ENCODE assay signal across 20 cellular contexts in genomic region chr22:23450434-23450795, GRCh38.
A peak's percentile ranks its signal among the peaks of the same experiment; 100 is the strongest.
DNase-seq lines count a peak whose midpoint lies in the region; ATAC-seq, FAIRE-seq and TF ChIP-seq lines count a peak whose summit lies in the region.
"Had no signal": no experiment of that assay in that cellular context is flagged by ENCODE, and none has a peak within 500 bp of the region (broad histone marks: within the 10 kb centered on the region; RNA-seq: fewer than 3 reads in every experiment).

No MANE protein-coding gene starts in this region.

- H4K5ac ChIP-seq in mesendoderm (ENCODE audit: low read length): no peak overlapping the region

- TF ChIP-seq CTCF in DND-41 (IDR thresholded peaks at IDR 0.05; ENCODE audit: borderline replicate concordance, extremely low read depth, low read length, poor library complexity, severe bottlenecking) (no peak), HepG2 (CRISPR knock-in tag; IDR thresholded peaks at IDR 0.05) (no peak)

- H4K8ac ChIP-seq in mesendoderm (ENCODE audit: low read depth, low read length): no peak overlapping the region

- H2BK5ac ChIP-seq in mesendoderm (ENCODE audit: low read length): no peak overlapping the region

- CTCF ChIA-PET in HepG2 (lab: Yijun Ruan, JAX; ENCODE audit: low intra/inter-chr PET ratio, low total read pairs): no interaction called here

- H3K56ac ChIP-seq in mesendoderm (ENCODE audit: low read length): no peak overlapping the region

- H2BK15ac ChIP-seq in mesendoderm (replicated peaks; ENCODE audit: low read depth): no peak overlapping the region

- H3K18ac ChIP-seq in mesendoderm (ENCODE audit: low read length): no peak overlapping the region

- no peak for TF ChIP-seq POLR2A in HepG2 (IDR thresholded peaks at IDR 0.05; ENCODE audit: insufficient read depth in 1 of 2, low read depth in 2 of 2, low read length in 2 of 2)

- peaks cover 3% of the 10 kb centered on the region for H3K9me3 Mint-ChIP-seq in stimulated activated effector memory CD8-positive, alpha-beta T cell treated with anti-CD3 and anti-CD28 coated beads, Interleukin-12 subunit alpha, Interleukin-12 subunit beta, amount 100 ng/mL, for 72 hours

- H3K9ac ChIP-seq in DND-41 (ENCODE audit: low read depth, low read length) (no peak overlapping the region), HepG2 (ENCODE audit: insufficient read depth, low read depth, low read length) (no peak overlapping the region), mesendoderm (ENCODE audit: low read length) (no peak overlapping the region)

- H3K23ac ChIP-seq in mesendoderm (ENCODE audit: low read length): no peak overlapping the region

- no peak for TF ChIP-seq RAD21 in HepG2 (CRISPR knock-in tag; IDR thresholded peaks at IDR 0.05)

- DNase-seq in DND-41 (no peak), HepG2 (ENCODE audit: low spot score) (no peak), aorta (no peak), DMS53 (lab: John Stamatoyannopoulos, UW) (no peak), NK-92 (lab: John Stamatoyannopoulos, UW; ENCODE audit: unreplicated experiment) (no peak), mesendoderm (no peak)
- DNase-seq in stimulated activated effector memory CD8-positive, alpha-beta T cell treated with anti-CD3 and anti-CD28 coated beads, Interleukin-12 subunit alpha, Interleukin-12 subunit beta, amount 100 ng/mL, for 72 hours (ENCODE audit: low spot score in 2 of 2): no peak
- DNase-seq: C1 segment of cervical spinal cord; CD4-positive, CD25-positive, alpha-beta regulatory T cell; CD8-positive, alpha-beta memory T cell; COR-L47; DMS 273 treated with DMSO at 0.1 percent for 48 hours; GDM1; H7; HFFc6 had no signal

- no peak for FAIRE-seq in HepG2 (lab: Jason Lieb, UNC)
- FAIRE-seq: GM12892, GM18507 had no signal

- no TSS peak for BruUV-seq in HepG2 (replicated peaks; lab: Mats Ljungman, UMichigan)

- POLR2A ChIA-PET in HepG2 (lab: Yijun Ruan, JAX): no interaction called here

- peaks cover 5% of the 10 kb centered on the region for H3K9me3 ChIP-seq in DND-41 (ENCODE audit: insufficient read depth, low read length, severe bottlenecking)
- H3K9me3 ChIP-seq in HepG2 (ENCODE audit: low read length): no peaks in the 10 kb centered on the region
- peaks cover 5% of the 10 kb centered on the region for H3K9me3 ChIP-seq in aorta (ENCODE audit: control insufficient read depth, low read length)

- H3K79me2 ChIP-seq in DND-41 (ENCODE audit: insufficient read depth, low read length) (no peaks in the 10 kb centered on the region), HepG2 (ENCODE audit: insufficient read depth, low read length) (no peaks in the 10 kb centered on the region), mesendoderm (ENCODE audit: control insufficient read depth, insufficient read depth, low read length) (no peaks in the 10 kb centered on the region)

- H3K4me2 ChIP-seq in DND-41 (ENCODE audit: insufficient read depth, low read length) (no peak overlapping the region), HepG2 (ENCODE audit: low read depth, low read length) (no peak overlapping the region), mesendoderm (ENCODE audit: low read length) (no peak overlapping the region)
- H3K4me2 ChIP-seq: GM23338 had no signal

- no peak overlapping the region for H3K4me3 Mint-ChIP-seq in stimulated activated effector memory CD8-positive, alpha-beta T cell treated with anti-CD3 and anti-CD28 coated beads, Interleukin-12 subunit alpha, Interleukin-12 subunit beta, amount 100 ng/mL, for 72 hours
- H3K4me3 Mint-ChIP-seq: B cell; CD4-positive, CD25-positive, alpha-beta regulatory T cell; GM23338; HFFc6 had no signal

- ATAC-seq in DND-41 (ENCODE audit: insufficient read depth, low read depth) (no peak), HepG2 (peak; percentile 33), aorta (ENCODE audit: low FRiP score) (peak; percentile 41)
- peak; percentile 42 for ATAC-seq in stimulated activated effector memory CD8-positive, alpha-beta T cell treated with anti-CD3 and anti-CD28 coated beads, Interleukin-12 subunit alpha, Interleukin-12 subunit beta, amount 100 ng/mL, for 72 hours
- ATAC-seq: GM23338, HCT116 had no signal

- H2AFZ ChIP-seq in DND-41 (ENCODE audit: low read depth, low read length): no peak overlapping the region
- no peak overlapping the region for H2AFZ ChIP-seq in HepG2 (ENCODE audit: low read length)
- H2AFZ ChIP-seq: GM23338 had no signal

- no peaks in the 10 kb centered on the region for H3K36me3 Mint-ChIP-seq in stimulated activated effector memory CD8-positive, alpha-beta T cell treated with anti-CD3 and anti-CD28 coated beads, Interleukin-12 subunit alpha, Interleukin-12 subunit beta, amount 100 ng/mL, for 72 hours
- H3K36me3 Mint-ChIP-seq: CD4-positive, CD25-positive, alpha-beta regulatory T cell; CD8-positive, alpha-beta memory T cell had no signal

- H3K4ac ChIP-seq in mesendoderm (ENCODE audit: low read depth, low read length): no peak overlapping the region

- H3K27ac ChIP-seq in DND-41 (ENCODE audit: low read length): peak overlapping the region; percentile 74
- H3K27ac ChIP-seq in HepG2 (ENCODE audit: extremely low read length, insufficient read depth, low read length): no peak overlapping the region
- H3K27ac ChIP-seq in aorta (ENCODE audit: low read depth in 1 of 2, low read length in 2 of 2): no peak overlapping the region
- no peak overlapping the region for H3K27ac ChIP-seq in mesendoderm (ENCODE audit: low read depth, low read length)

- no peak overlapping the region for H2AK5ac ChIP-seq in mesendoderm (ENCODE audit: low read length)

- H3K27me3 ChIP-seq in DND-41 (ENCODE audit: insufficient read depth, low read length, poor library complexity) (no peaks in the 10 kb centered on the region), HepG2 (ENCODE audit: control insufficient read depth in 1 of 2, insufficient read depth in 2 of 2, low read length in 2 of 2) (peaks cover 0 to 16% of the 10 kb centered on the region in 2 experiments; a peak in 4 of 5 replicates), aorta (ENCODE audit: control insufficient read depth in 1 of 2, insufficient read depth in 2 of 2, low read length in 1 of 2) (no peaks in the 10 kb centered on the region), mesendoderm (ENCODE audit: insufficient read depth, low read length, poor library complexity) (no peaks in the 10 kb centered on the region)

- TF ChIP-seq EP300 in HepG2 (IDR thresholded peaks at IDR 0.05; ENCODE audit: low read depth in 2 of 2, low read length in 2 of 2) (no peak), HepG2 (CRISPR knock-in tag; IDR thresholded peaks at IDR 0.05; ENCODE audit: borderline replicate concordance) (no peak)

- in situ Hi-C loops in HepG2 (cut with HindIII; ENCODE audit: extremely low pct_ligation_motif_present, low pct_unique_long_range_greater_than_20kb): no loop called here

- no peak overlapping the region for H2BK120ac ChIP-seq in mesendoderm (ENCODE audit: low read depth, low read length)

- H3K36me3 ChIP-seq in DND-41 (ENCODE audit: insufficient read depth, low read length) (no peaks in the 10 kb centered on the region), HepG2 (replicated peaks in 1 of 2; ENCODE audit: control insufficient read depth in 1 of 2, insufficient read depth in 2 of 2, low read length in 2 of 2) (no peaks in the 10 kb centered on the region), aorta (ENCODE audit: control insufficient read depth in 1 of 2, insufficient read depth in 2 of 2, low read length in 1 of 2) (no peaks in the 10 kb centered on the region), mesendoderm (ENCODE audit: control insufficient read depth, insufficient read depth, low read length) (no peaks in the 10 kb centered on the region)

- H3K4me3 ChIP-seq in DND-41 (ENCODE audit: low read depth in 1 of 2, low read length in 2 of 2) (no peak overlapping the region), HepG2 (replicated peaks in 1 of 3; ENCODE audit: insufficient read depth in 1 of 3, low read depth in 2 of 3, low read length in 3 of 3) (no peak overlapping the region), aorta (ENCODE audit: low read length in 2 of 2) (no peak overlapping the region), mesendoderm (ENCODE audit: low read length) (no peak overlapping the region)
- H3K4me3 ChIP-seq: GM23338 had no signal

- intact Hi-C loops in HepG2 (cut with micrococcal nuclease; ENCODE audit: unreplicated experiment) (no loop called here), aorta (cut with DNase I) (no loop called here)

- no peak overlapping the region for H3K27ac Mint-ChIP-seq in stimulated activated effector memory CD8-positive, alpha-beta T cell treated with anti-CD3 and anti-CD28 coated beads, Interleukin-12 subunit alpha, Interleukin-12 subunit beta, amount 100 ng/mL, for 72 hours
- H3K27ac Mint-ChIP-seq: B cell; CD4-positive, CD25-positive, alpha-beta regulatory T cell; CD8-positive, alpha-beta memory T cell; GM23338; HFFc6 had no signal

- 70% methylated on average over 2 of the region's 14 CpGs for WGBS in HepG2 (ENCODE audit: low lambda C conversion rate)
- 94 to 97% methylated on average over 14 of the region's 14 CpGs for WGBS in aorta, 2 donors
- no CpG with 5 or more reads among the region's 14 CpGs for WGBS in mesendoderm (ENCODE audit: extremely low coverage, insufficient coverage, low lambda C conversion rate)

- H3K79me1 ChIP-seq in mesendoderm (ENCODE audit: low read length): no peaks in the 10 kb centered on the region

- no peaks in the 10 kb centered on the region for H3K4me1 Mint-ChIP-seq in stimulated activated effector memory CD8-positive, alpha-beta T cell treated with anti-CD3 and anti-CD28 coated beads, Interleukin-12 subunit alpha, Interleukin-12 subunit beta, amount 100 ng/mL, for 72 hours
- H3K4me1 Mint-ChIP-seq: B cell; CD4-positive, CD25-positive, alpha-beta regulatory T cell; CD8-positive, alpha-beta memory T cell; GM23338 had no signal

- H4K20me1 ChIP-seq in DND-41 (ENCODE audit: insufficient read depth, low read length) (no peaks in the 10 kb centered on the region), HepG2 (ENCODE audit: insufficient read depth, low read length) (no peaks in the 10 kb centered on the region)

- H3K4me1 ChIP-seq in DND-41 (ENCODE audit: insufficient read depth, low read length) (peaks cover 30% of the 10 kb centered on the region), HepG2 (ENCODE audit: insufficient read depth, low read length) (0 out of 2 replicates have a peak, but pooled peaks cover 5% of the 10 kb centered on the region), aorta (ENCODE audit: control insufficient read depth in 1 of 2, insufficient read depth in 2 of 2, low read length in 2 of 2) (no peaks in the 10 kb centered on the region), mesendoderm (ENCODE audit: control insufficient read depth, low read depth, low read length) (no peaks in the 10 kb centered on the region)

TF ChIP-seq in HepG2, 621 proteins besides CTCF, POLR2A, EP300 and RAD21 (continues in another document):
- TF ChIP-seq HNF4A (CRISPR knock-in tag; IDR thresholded peaks at IDR 0.05) (peak; percentile 23; the same call in 1 of the 2 replicates), SUZ12 (IDR thresholded peaks at IDR 0.05; ENCODE audit: low read depth, low read length) (no peak)
